Comparison of ENCODE assay signal across 9 cellular contexts in genomic region chr17:36950027-36950426, GRCh38. TPM values are rescaled to one million over a fixed set of nuclear protein-coding genes. Genes with fewer than 3 reads are reported as not detected.
DNase-seq lines count a peak whose midpoint lies in the region; ATAC-seq, FAIRE-seq and TF ChIP-seq lines count a peak whose summit lies in the region.
"Had no signal": no experiment of that assay in that cellular context is flagged by ENCODE, and none has a peak within 500 bp of the region (broad histone marks: within the 10 kb centered on the region; RNA-seq: fewer than 3 reads in every experiment).

No MANE protein-coding gene starts in this region.

- TF ChIP-seq CTCF in keratinocyte (optimal IDR thresholded peaks at IDR 0.05 in 1 of 3, IDR thresholded peaks at IDR 0.05 in 1 of 3, conservative IDR thresholded peaks at IDR 0.05 in 1 of 3; ENCODE audit: extremely low read depth in 1 of 3, insufficient read depth in 2 of 3, low read length in 3 of 3), result no peak

- peaks cover 42% of the 10 kb centered on the region for H3K79me2 ChIP-seq in keratinocyte (ENCODE audit: control insufficient read depth, insufficient read depth, low read length)

- CTCF ChIA-PET in activated CD8-positive, alpha-beta memory T cell treated with anti-CD3 and anti-CD28 coated beads, Interleukin-2, amount 10 ng/mL, durations not matched to agents 7 days and 5 days (lab: Charles Lee), result interaction anchor here (0.9 to 1.5 kb wide), 4 partner anchors 10 to 321 kb away, joined by 3 to 7 read pairs (median 5); partner anchors contain the start of gene LHX1

- H3K27ac ChIP-seq in keratinocyte (ENCODE audit: control insufficient read depth, insufficient read depth, low read length), result peak overlapping the region; percentile 85
- no peak overlapping the region for H3K27ac ChIP-seq in subcutaneous abdominal adipose tissue (ENCODE audit: low read depth, low read length)

- peak overlapping the region; percentile 94 for H3K9ac ChIP-seq in keratinocyte (ENCODE audit: control insufficient read depth, extremely low read depth, insufficient read depth, low read length)
- H3K9ac ChIP-seq in subcutaneous abdominal adipose tissue (ENCODE audit: low read length in 5 of 5), result peak overlapping the region; percentile 13 to 96 (median 87)

- peak overlapping the region; percentile 91 to 98 (median 95) for H3K4me3 ChIP-seq in keratinocyte (ENCODE audit: control insufficient read depth in 2 of 3, extremely low read depth in 1 of 3, insufficient read depth in 2 of 3, low read depth in 1 of 3, low read length in 3 of 3)
- peak overlapping the region; percentile 73 to 90 (median 88) for H3K4me3 ChIP-seq in subcutaneous abdominal adipose tissue (ENCODE audit: low read depth in 1 of 5, low read length in 5 of 5)

- H3K36me3 Mint-ChIP-seq in activated CD8-positive, alpha-beta memory T cell treated with anti-CD3 and anti-CD28 coated beads, Interleukin-2, amount 10 ng/mL, durations not matched to agents 7 days and 5 days, result peaks cover 44% of the 10 kb centered on the region
- H3K36me3 Mint-ChIP-seq in activated T-helper 2 cell treated with anti-CD3 and anti-CD28 coated beads, Interferon-gamma antibody, Interleukin-2, Interleukin-4, amounts not matched to agents 10 μg/mL and 5 μg/mL and 100 μg/mL, durations not matched to agents 14 hours and 24 hours and 36 hours (ENCODE audit: low read depth), result peaks cover 54% of the 10 kb centered on the region

- H3K27me3 Mint-ChIP-seq in activated CD8-positive, alpha-beta memory T cell treated with anti-CD3 and anti-CD28 coated beads, Interleukin-2, amount 10 ng/mL, durations not matched to agents 7 days and 5 days, result peaks cover 34% of the 10 kb centered on the region
- peaks cover 27% of the 10 kb centered on the region for H3K27me3 Mint-ChIP-seq in activated T-helper 2 cell treated with anti-CD3 and anti-CD28 coated beads, Interferon-gamma antibody, Interleukin-2, Interleukin-4, amounts not matched to agents 10 μg/mL and 5 μg/mL and 100 μg/mL, durations not matched to agents 14 hours and 24 hours and 36 hours (ENCODE audit: low read depth)

- dilution Hi-C loops in keratinocyte (cut with MboI; ENCODE audit: extremely low pct_ligation_motif_present, low sequenced_read_pairs), result no loop called here

- peaks cover 42% of the 10 kb centered on the region for H3K4me1 Mint-ChIP-seq in activated CD8-positive, alpha-beta memory T cell treated with anti-CD3 and anti-CD28 coated beads, Interleukin-2, amount 10 ng/mL, durations not matched to agents 7 days and 5 days
- H3K4me1 Mint-ChIP-seq in activated T-helper 2 cell treated with anti-CD3 and anti-CD28 coated beads, Interferon-gamma antibody, Interleukin-2, Interleukin-4, amounts not matched to agents 10 μg/mL and 5 μg/mL and 100 μg/mL, durations not matched to agents 14 hours and 24 hours and 36 hours (ENCODE audit: low read depth), result peaks cover 46% of the 10 kb centered on the region

- peaks cover 28% of the 10 kb centered on the region for H3K27me3 ChIP-seq in keratinocyte (ENCODE audit: control insufficient read depth, extremely low read depth, insufficient read depth, low read length)
- H3K27me3 ChIP-seq in subcutaneous abdominal adipose tissue (ENCODE audit: control insufficient read depth in 5 of 5, insufficient read depth in 4 of 5, low read length in 5 of 5), result peaks cover 23 to 25% (median 23%) of the 10 kb centered on the region in 5 donors

- H3K27ac Mint-ChIP-seq in activated CD8-positive, alpha-beta memory T cell treated with anti-CD3 and anti-CD28 coated beads, Interleukin-2, amount 10 ng/mL, durations not matched to agents 7 days and 5 days, result no peak overlapping the region
- peak overlapping the region; percentile 84 for H3K27ac Mint-ChIP-seq in activated T-helper 2 cell treated with anti-CD3 and anti-CD28 coated beads, Interferon-gamma antibody, Interleukin-2, Interleukin-4, amounts not matched to agents 10 μg/mL and 5 μg/mL and 100 μg/mL, durations not matched to agents 14 hours and 24 hours and 36 hours

- no peak overlapping the region for H2AFZ ChIP-seq in keratinocyte (ENCODE audit: control insufficient read depth, low read length)

- ATAC-seq in activated CD8-positive, alpha-beta memory T cell treated with anti-CD3 and anti-CD28 coated beads, Interleukin-2, amount 10 ng/mL, durations not matched to agents 7 days and 5 days, result no peak
- ATAC-seq in HG02678 (IDR thresholded peaks at IDR 0.05; ENCODE audit: unreplicated experiment) (no peak), HG02763 (IDR thresholded peaks at IDR 0.05; ENCODE audit: unreplicated experiment) (no peak), GM18873 (IDR thresholded peaks at IDR 0.05; ENCODE audit: low FRiP score, unreplicated experiment) (no peak)

- H3K4me3 Mint-ChIP-seq in activated CD8-positive, alpha-beta memory T cell treated with anti-CD3 and anti-CD28 coated beads, Interleukin-2, amount 10 ng/mL, durations not matched to agents 7 days and 5 days, result peak overlapping the region; percentile 87
- peak overlapping the region; percentile 90 for H3K4me3 Mint-ChIP-seq in activated T-helper 2 cell treated with anti-CD3 and anti-CD28 coated beads, Interferon-gamma antibody, Interleukin-2, Interleukin-4, amounts not matched to agents 10 μg/mL and 5 μg/mL and 100 μg/mL, durations not matched to agents 14 hours and 24 hours and 36 hours (ENCODE audit: low read depth)

- peaks cover 6% of the 10 kb centered on the region for H3K9me1 ChIP-seq in keratinocyte (ENCODE audit: control insufficient read depth, extremely low read depth, insufficient read depth, low read length)

- H3K9me3 ChIP-seq in keratinocyte (ENCODE audit: control insufficient read depth, low read depth, low read length) (no peaks in the 10 kb centered on the region), subcutaneous abdominal adipose tissue (ENCODE audit: control insufficient read depth in 5 of 5, low read length in 5 of 5) (no peaks in the 10 kb centered on the region)

- no peaks in the 10 kb centered on the region for H3K9me3 Mint-ChIP-seq in activated CD8-positive, alpha-beta memory T cell treated with anti-CD3 and anti-CD28 coated beads, Interleukin-2, amount 10 ng/mL, durations not matched to agents 7 days and 5 days (ENCODE audit: low read depth)
- no peaks in the 10 kb centered on the region for H3K9me3 Mint-ChIP-seq in activated T-helper 2 cell treated with anti-CD3 and anti-CD28 coated beads, Interferon-gamma antibody, Interleukin-2, Interleukin-4, amounts not matched to agents 10 μg/mL and 5 μg/mL and 100 μg/mL, durations not matched to agents 14 hours and 24 hours and 36 hours

- H3K4me1 ChIP-seq in keratinocyte (ENCODE audit: control insufficient read depth, extremely low read depth, insufficient read depth, low read length) (peaks cover 20% of the 10 kb centered on the region), subcutaneous abdominal adipose tissue (ENCODE audit: control insufficient read depth in 5 of 5, insufficient read depth in 5 of 5, low read length in 5 of 5) (peaks cover 4 to 23% (median 20%) of the 10 kb centered on the region in 5 donors)

- FAIRE-seq in keratinocyte (lab: Jason Lieb, UNC), result no peak

- peak overlapping the region; percentile 97 for H3K4me2 ChIP-seq in keratinocyte (ENCODE audit: control insufficient read depth, extremely low read depth, insufficient read depth, low read depth, low read length)

- no peak for DNase-seq in activated CD8-positive, alpha-beta memory T cell treated with anti-CD3 and anti-CD28 coated beads, Interleukin-2, amount 10 ng/mL, durations not matched to agents 7 days and 5 days
- DNase-seq in activated CD8-positive, alpha-beta memory T cell treated with anti-CD3 and anti-CD28 coated beads, Interleukin-2, amount 50 U/mL, for 48 hours, result no peak
- DNase-seq in activated T-helper 2 cell treated with anti-CD3 and anti-CD28 coated beads, Interferon-gamma antibody, Interleukin-2, Interleukin-4, amounts not matched to agents 10 μg/mL and 5 μg/mL and 100 μg/mL, durations not matched to agents 14 hours and 24 hours and 36 hours (ENCODE audit: low spot score), result no peak
- no peak for DNase-seq in keratinocyte (ENCODE audit: low read depth, low spot score)
- DNase-seq: cerebellar nuclear complex had no signal

- H3K36me3 ChIP-seq in keratinocyte (ENCODE audit: control insufficient read depth in 2 of 2, extremely low read depth in 1 of 2, insufficient read depth in 2 of 2, low read length in 2 of 2) (peaks cover 7 to 25% of the 10 kb centered on the region in 2 experiments), subcutaneous abdominal adipose tissue (ENCODE audit: control insufficient read depth in 5 of 5, insufficient read depth in 5 of 5, low read length in 5 of 5) (peaks cover 19 to 39% (median 28%) of the 10 kb centered on the region in 5 donors)

- H4K20me1 ChIP-seq in keratinocyte (ENCODE audit: control insufficient read depth, extremely low read depth, insufficient read depth, low read length), result peaks cover 3% of the 10 kb centered on the region

- intact Hi-C loops in activated T-helper 2 cell treated with anti-CD3 and anti-CD28 coated beads, Interferon-gamma antibody, Interleukin-2, Interleukin-4, amounts not matched to agents 10 μg/mL and 5 μg/mL and 100 μg/mL, durations not matched to agents 14 hours and 24 hours and 36 hours (cut with micrococcal nuclease), result no loop called here

RNA-seq across cellular contexts. Expression of gene AATF, which starts 1.3 kb away (rescaled TPM):
- total RNA-seq in activated CD8-positive, alpha-beta memory T cell treated with anti-CD3 and anti-CD28 coated beads, Interleukin-2, amount 10 ng/mL, durations not matched to agents 7 days and 5 days, result 10 to 100 TPM; 78.7 to 84.5 TPM
- 101 and 107 TPM in 2 replicates for total RNA-seq in activated T-helper 2 cell treated with anti-CD3 and anti-CD28 coated beads, Interferon-gamma antibody, Interleukin-2, Interleukin-4, amounts not matched to agents 10 μg/mL and 5 μg/mL and 100 μg/mL, durations not matched to agents 14 hours and 24 hours and 36 hours
- 15.7 to 31.0 TPM (median 30.4 TPM) in 3 replicates for polyA plus RNA-seq in keratinocyte
- polyA plus RNA-seq in keratinocyte (2011; ENCODE audit: low read depth), result 130 TPM
- polyA plus RNA-seq in keratinocyte (2011; cell fraction: cytosol; rRNA removed), result 27.0 and 28.5 TPM in 2 replicates
- 32.1 and 37.4 TPM in 2 replicates for polyA plus RNA-seq in keratinocyte (2011; cell fraction: nucleus; rRNA removed)
- polyA plus RNA-seq in keratinocyte (2012; ENCODE audit: low replicate concordance), result 40.3 and 58.4 TPM in 2 replicates
- 16.7 to 58.6 TPM (median 25.7 TPM) in 3 replicates for polyA minus RNA-seq in keratinocyte
- 14.8 TPM for polyA minus RNA-seq in keratinocyte (2011; cell fraction: cytosol; rRNA and poly(A)+ RNA removed)
- polyA minus RNA-seq in keratinocyte (2011; cell fraction: nucleus; rRNA and poly(A)+ RNA removed), result 10.7 and 13.7 TPM in 2 replicates

RNA-seq across cellular contexts. Expression of gene LHX1, which starts 12.8 kb away (rescaled TPM):
- total RNA-seq in activated CD8-positive, alpha-beta memory T cell treated with anti-CD3 and anti-CD28 coated beads, Interleukin-2, amount 10 ng/mL, durations not matched to agents 7 days and 5 days, result under 1 TPM in 1 of 2 experiments, not detected in 1; 0.66 TPM
- 0.23 and 0.37 TPM in 2 replicates for total RNA-seq in activated T-helper 2 cell treated with anti-CD3 and anti-CD28 coated beads, Interferon-gamma antibody, Interleukin-2, Interleukin-4, amounts not matched to agents 10 μg/mL and 5 μg/mL and 100 μg/mL, durations not matched to agents 14 hours and 24 hours and 36 hours
- polyA plus RNA-seq in keratinocyte, result 0.21 to 1.5 TPM (median 0.35 TPM) in 3 replicates
- polyA plus RNA-seq in keratinocyte (2011; ENCODE audit: low read depth), result not detected
- 0.23 and 0.31 TPM in 2 replicates for polyA plus RNA-seq in keratinocyte (2011; cell fraction: cytosol; rRNA removed)
- polyA plus RNA-seq in keratinocyte (2011; cell fraction: nucleus; rRNA removed), result 0.40 and 0.98 TPM in 2 replicates
- 0.14 and 3.3 TPM in 2 replicates for polyA plus RNA-seq in keratinocyte (2012; ENCODE audit: low replicate concordance)
- 0.07 to 0.46 TPM (median 0.45 TPM) in 3 replicates for polyA minus RNA-seq in keratinocyte
- not detected for polyA minus RNA-seq in keratinocyte (2011; cell fraction: cytosol; rRNA and poly(A)+ RNA removed)
- 0.31 and 1.1 TPM in 2 replicates for polyA minus RNA-seq in keratinocyte (2011; cell fraction: nucleus; rRNA and poly(A)+ RNA removed)
